24 cellular contexts compared by ENCODE assay signal in genomic region chr2:2061091-2061696, GRCh38.
"Had no signal": no experiment of that assay in that cellular context is flagged by ENCODE, and none has a peak within 500 bp of the region (broad histone marks: within the 10 kb centered on the region; RNA-seq: fewer than 3 reads in every experiment).

No MANE protein-coding gene starts in this region.

- H3K9me3 ChIP-seq: SJSA1 had no signal

- H3K27ac ChIP-seq: cardiac muscle cell, SJSA1 had no signal

- FAIRE-seq: astrocyte, RCC 7860 had no signal

- H3K27me3 Mint-ChIP-seq: activated CD8-positive, alpha-beta memory T cell treated with anti-CD3 and anti-CD28 coated beads, Interleukin-2, amount 10 ng/mL, durations not matched to agents 7 days and 5 days; activated naive CD4-positive, alpha-beta T cell treated with anti-CD3 and anti-CD28 coated beads, Interleukin-2, amount 50 U/mL, for 24 hours; activated T-cell treated with anti-CD3 and anti-CD28 coated beads, Interleukin-2, amount 50 U/mL, for 24 hours had no signal

- H3K4me3 ChIP-seq: cardiac muscle cell, SJSA1 had no signal

- H3K4me3 Mint-ChIP-seq: activated CD8-positive, alpha-beta memory T cell treated with anti-CD3 and anti-CD28 coated beads, Interleukin-2, amount 10 ng/mL, durations not matched to agents 7 days and 5 days; activated naive CD4-positive, alpha-beta T cell treated with anti-CD3 and anti-CD28 coated beads, Interleukin-2, amount 50 U/mL, for 24 hours; activated T-cell treated with anti-CD3 and anti-CD28 coated beads, Interleukin-2, amount 50 U/mL, for 24 hours; activated T-helper 1 cell treated with anti-CD3 and anti-CD28 coated beads, Interleukin-12 subunit alpha, Interleukin-12 subunit beta, Interleukin-2, Interleukin-4 antibody, amounts not matched to agents 30 ng/mL and 10 ng/mL and 1 ng/mL, durations not matched to agents 14 hours and 24 hours and 36 hours; brain; IgD-negative memory B cell; T-helper 1 cell treated with Interleukin-12 subunit alpha and Interleukin-12 subunit beta and Interleukin-4 antibody, amounts not matched to agents 30 μg/mL and 1 μg/mL, for 36 hours had no signal

- H3K27ac Mint-ChIP-seq: activated CD8-positive, alpha-beta memory T cell treated with anti-CD3 and anti-CD28 coated beads, Interleukin-2, amount 10 ng/mL, durations not matched to agents 7 days and 5 days; activated naive CD4-positive, alpha-beta T cell treated with anti-CD3 and anti-CD28 coated beads, Interleukin-2, amount 50 U/mL, for 24 hours; activated T-cell treated with anti-CD3 and anti-CD28 coated beads, Interleukin-2, amount 50 U/mL, for 24 hours; activated T-helper 1 cell treated with anti-CD3 and anti-CD28 coated beads, Interleukin-12 subunit alpha, Interleukin-12 subunit beta, Interleukin-2, Interleukin-4 antibody, amounts not matched to agents 30 ng/mL and 10 ng/mL and 1 ng/mL, durations not matched to agents 14 hours and 24 hours and 36 hours; IgD-negative memory B cell; T-helper 1 cell treated with Interleukin-12 subunit alpha and Interleukin-12 subunit beta and Interleukin-4 antibody, amounts not matched to agents 30 μg/mL and 1 μg/mL, for 36 hours had no signal

- DNase-seq: activated CD4-positive, alpha-beta T cell treated with anti-CD3 and anti-CD28 coated beads for 48 hours; activated CD4-positive, alpha-beta T cell treated with anti-CD3 and anti-CD28 coated beads, Interleukin-2, amount 50 U/mL, for 48 hours; activated CD8-positive, alpha-beta memory T cell treated with anti-CD3 and anti-CD28 coated beads, Interleukin-2, amount 10 ng/mL, durations not matched to agents 7 days and 5 days; activated effector memory CD4-positive, alpha-beta T cell treated with Interleukin-2 at 50 U/mL for 16 hours; activated naive CD4-positive, alpha-beta T cell; activated T-cell treated with anti-CD3 and anti-CD28 coated beads, Interleukin-2, amount 50 U/mL, for 24 hours; amygdala; KG1; NCI-H1092; NCI-H2029 treated with DMSO at 0.1 percent for 48 hours; NCI-H510A treated with DMSO at 0.1 percent for 48 hours; NCI-H69; PC-3; SHP77; SW 1271 had no signal

- H3K27me3 ChIP-seq: cardiac muscle cell had no signal

- H3K36me3 ChIP-seq: cardiac muscle cell, SJSA1 had no signal
